Comparison of ENCODE assay signal across 13 cellular contexts in genomic region chr6:144478487-144478886, GRCh38.
DNase-seq lines count a peak whose midpoint lies in the region; ATAC-seq and TF ChIP-seq lines count a peak whose summit lies in the region.
"Had no signal": no experiment of that assay in that cellular context is flagged by ENCODE, and none has a peak within 500 bp of the region (broad histone marks: within the 10 kb centered on the region; RNA-seq: fewer than 3 reads in every experiment).

No MANE protein-coding gene starts in this region.

- POLR2A ChIA-PET in naive thymus-derived CD4-positive, alpha-beta T cell (lab: Charles Lee): no interaction called here

- CTCF ChIA-PET in naive thymus-derived CD4-positive, alpha-beta T cell (lab: Charles Lee): interaction anchor here (0.8 to 2.3 kb wide), 2 partner anchors 9 to 373 kb away, joined by 3 to 9 read pairs; no protein-coding TSS in a partner anchor

- H3K36me3 ChIP-seq in naive thymus-derived CD4-positive, alpha-beta T cell (ENCODE audit: control insufficient read depth in 2 of 3, insufficient read depth in 3 of 3, low read length in 3 of 3): peaks cover 7 to 46% (median 23%) of the 10 kb centered on the region in 3 experiments
- no peaks in the 10 kb centered on the region for H3K36me3 ChIP-seq in uterus

- peaks cover 3% of the 10 kb centered on the region for H3K4me1 Mint-ChIP-seq in activated naive CD8-positive, alpha-beta T cell (ENCODE audit: low read depth)
- H3K4me1 Mint-ChIP-seq in activated naive CD8-positive, alpha-beta T cell treated with anti-CD3 and anti-CD28 coated beads, Interleukin-2, amount 50 U/mL, for 24 hours: peaks cover 11% of the 10 kb centered on the region
- H3K4me1 Mint-ChIP-seq in naive thymus-derived CD4-positive, alpha-beta T cell: peaks cover 0 to 26% (median 4%) of the 10 kb centered on the region in 7 donors

- intact Hi-C loops in naive thymus-derived CD4-positive, alpha-beta T cell (cut with micrococcal nuclease): no loop called here
- intact Hi-C loops in uterus (cut with DNase I; ENCODE audit: low total_unique reads): no loop called here

- peak overlapping the region; percentile 92 for H3K27ac Mint-ChIP-seq in activated naive CD8-positive, alpha-beta T cell
- no peak overlapping the region for H3K27ac Mint-ChIP-seq in activated naive CD8-positive, alpha-beta T cell treated with anti-CD3 and anti-CD28 coated beads, Interleukin-2, amount 50 U/mL, for 24 hours
- peak overlapping the region in 8 of 9 donors; percentile 18 to 86 (median 51) for H3K27ac Mint-ChIP-seq in naive thymus-derived CD4-positive, alpha-beta T cell

- no peak overlapping the region for H3K4me3 ChIP-seq in naive thymus-derived CD4-positive, alpha-beta T cell (ENCODE audit: low read length)
- H3K4me3 ChIP-seq in uterus: no peak overlapping the region
- H3K4me3 ChIP-seq: BLaER1, SJSA1 had no signal

- H3K27me3 Mint-ChIP-seq in activated naive CD8-positive, alpha-beta T cell: no peaks in the 10 kb centered on the region
- H3K27me3 Mint-ChIP-seq in activated naive CD8-positive, alpha-beta T cell treated with anti-CD3 and anti-CD28 coated beads, Interleukin-2, amount 50 U/mL, for 24 hours: no peaks in the 10 kb centered on the region
- no peaks in the 10 kb centered on the region for H3K27me3 Mint-ChIP-seq in naive thymus-derived CD4-positive, alpha-beta T cell

- H3K36me3 Mint-ChIP-seq in activated naive CD8-positive, alpha-beta T cell: peaks cover 2% of the 10 kb centered on the region
- H3K36me3 Mint-ChIP-seq in activated naive CD8-positive, alpha-beta T cell treated with anti-CD3 and anti-CD28 coated beads, Interleukin-2, amount 50 U/mL, for 24 hours (ENCODE audit: low read depth): peaks cover 10% of the 10 kb centered on the region
- H3K36me3 Mint-ChIP-seq in naive thymus-derived CD4-positive, alpha-beta T cell: peaks cover 11 to 55% (median 29%) of the 10 kb centered on the region in 5 donors

- no peaks in the 10 kb centered on the region for H3K9me3 Mint-ChIP-seq in activated naive CD8-positive, alpha-beta T cell (ENCODE audit: low read depth)
- no peaks in the 10 kb centered on the region for H3K9me3 Mint-ChIP-seq in activated naive CD8-positive, alpha-beta T cell treated with anti-CD3 and anti-CD28 coated beads, Interleukin-2, amount 50 U/mL, for 24 hours
- no peaks in the 10 kb centered on the region for H3K9me3 Mint-ChIP-seq in naive thymus-derived CD4-positive, alpha-beta T cell

- no peaks in the 10 kb centered on the region for H3K4me1 ChIP-seq in naive thymus-derived CD4-positive, alpha-beta T cell (ENCODE audit: control insufficient read depth in 2 of 2, insufficient read depth in 2 of 2, low read length in 2 of 2)
- no peaks in the 10 kb centered on the region for H3K4me1 ChIP-seq in uterus
- H3K4me1 ChIP-seq: BLaER1 had no signal

- H3K9me3 ChIP-seq in naive thymus-derived CD4-positive, alpha-beta T cell (ENCODE audit: control insufficient read depth in 2 of 3, low read length in 3 of 3): no peaks in the 10 kb centered on the region
- H3K9me3 ChIP-seq in uterus: no peaks in the 10 kb centered on the region
- H3K9me3 ChIP-seq: BLaER1, SJSA1 had no signal

- no peak for ATAC-seq in activated naive CD8-positive, alpha-beta T cell treated with anti-CD3 and anti-CD28 coated beads, Interleukin-2, amount 50 U/mL, for 24 hours
- ATAC-seq in naive thymus-derived CD4-positive, alpha-beta T cell: no peak
- no peak for ATAC-seq in GM18909 (IDR thresholded peaks at IDR 0.05; ENCODE audit: poor library complexity, unreplicated experiment)
- ATAC-seq: activated CD4-positive, CD25-positive, alpha-beta regulatory T cell treated with anti-CD3 and anti-CD28 coated beads, Interleukin-2, amount 50 U/mL, for 24 hours had no signal

- no peak for TF ChIP-seq CTCF in uterus (IDR thresholded peaks at IDR 0.05)

- no peak overlapping the region for H3K4me3 Mint-ChIP-seq in activated naive CD8-positive, alpha-beta T cell
- H3K4me3 Mint-ChIP-seq in activated naive CD8-positive, alpha-beta T cell treated with anti-CD3 and anti-CD28 coated beads, Interleukin-2, amount 50 U/mL, for 24 hours: no peak overlapping the region
- no peak overlapping the region for H3K4me3 Mint-ChIP-seq in naive thymus-derived CD4-positive, alpha-beta T cell

- no peak for TF ChIP-seq POLR2A in uterus (IDR thresholded peaks at IDR 0.05)

- no peaks in the 10 kb centered on the region for H3K27me3 ChIP-seq in naive thymus-derived CD4-positive, alpha-beta T cell (ENCODE audit: control insufficient read depth in 2 of 2, insufficient read depth in 2 of 2, low read length in 2 of 2)
- no peaks in the 10 kb centered on the region for H3K27me3 ChIP-seq in uterus
- H3K27me3 ChIP-seq: BLaER1, SJSA1 had no signal

- no peak for DNase-seq in activated naive CD8-positive, alpha-beta T cell treated with anti-CD3 and anti-CD28 coated beads, Interleukin-2, amount 50 U/mL, for 24 hours
- DNase-seq in fibroblast of gingiva (ENCODE audit: low read depth): peak; percentile 27
- no peak for DNase-seq in naive thymus-derived CD4-positive, alpha-beta T cell
- peak in 1 of 2 donors; percentile 27 for DNase-seq in uterus
- DNase-seq in DMS79 (lab: John Stamatoyannopoulos, UW): no peak
- DNase-seq in A172 (ENCODE audit: low spot score): no peak
- DNase-seq: activated gamma-delta T cell treated with Interleukin-2 at 50 U/mL for 16 hours; NK-92 treated with Interleukin-12 subunit alpha and Interleukin-12 subunit beta, amount 100 ng/mL, for 24 hours had no signal

- no peak overlapping the region for H3K27ac ChIP-seq in naive thymus-derived CD4-positive, alpha-beta T cell (ENCODE audit: low read depth, low read length)
- peak overlapping the region; percentile 43 to 51 for H3K27ac ChIP-seq in uterus
- H3K27ac ChIP-seq: BLaER1, SJSA1 had no signal
